Comparison of ENCODE assay signal across 25 cellular contexts in genomic region chr15:73942751-73943270, GRCh38. TPM values are rescaled to one million over a fixed set of nuclear protein-coding genes. Genes with fewer than 3 reads are reported as not detected.
DNase-seq lines count a peak whose midpoint lies in the region; ATAC-seq and TF ChIP-seq lines count a peak whose summit lies in the region.
"Had no signal": no experiment of that assay in that cellular context is flagged by ENCODE, and none has a peak within 500 bp of the region (broad histone marks: within the 10 kb centered on the region; RNA-seq: fewer than 3 reads in every experiment).

No MANE protein-coding gene starts in this region.

- peaks cover 13% of the 10 kb centered on the region for H3K36me3 ChIP-seq in right atrium auricular region
- H3K36me3 ChIP-seq: BE2C, gastrocnemius medialis, HAP-1 had no signal

- H3K4me3 ChIP-seq in right atrium auricular region: no peak overlapping the region
- H3K4me3 ChIP-seq: esophagus squamous epithelium, gastrocnemius medialis, HAP-1, MG63 had no signal

- H3K4me1 Mint-ChIP-seq in central memory CD8-positive, alpha-beta T cell: peaks cover 18% of the 10 kb centered on the region
- peaks cover 63% of the 10 kb centered on the region for H3K4me1 Mint-ChIP-seq in osteocyte (ENCODE audit: unreplicated experiment)

- H3K4me3 Mint-ChIP-seq in central memory CD8-positive, alpha-beta T cell: no peak overlapping the region
- no peak overlapping the region for H3K4me3 Mint-ChIP-seq in osteocyte (ENCODE audit: unreplicated experiment)
- H3K4me3 Mint-ChIP-seq: activated CD4-positive, alpha-beta T cell treated with anti-CD3 and anti-CD28 coated beads, Interleukin-2, amount 10 ng/mL, durations not matched to agents 24 days and 14 days; activated naive CD4-positive, alpha-beta T cell treated with anti-CD3 and anti-CD28 coated beads, Interleukin-2, amount 10 ng/mL, durations not matched to agents 7 days and 5 days; activated T-helper 1 cell treated with anti-CD3 and anti-CD28 coated beads, Interleukin-12 subunit alpha, Interleukin-12 subunit beta, Interleukin-2, Interleukin-4 antibody, amounts not matched to agents 30 ng/mL and 10 ng/mL and 1 ng/mL, durations not matched to agents 14 hours and 24 hours and 36 hours; stimulated activated naive CD8-positive, alpha-beta T cell treated with anti-CD3 and anti-CD28 coated beads, Interleukin-15, Interleukin-2, amounts not matched to agents 100 ng/mL and 50 ng/mL, for 24 hours had no signal

- H3K27ac Mint-ChIP-seq in central memory CD8-positive, alpha-beta T cell (ENCODE audit: low read depth): peak overlapping the region; percentile 51
- H3K27ac Mint-ChIP-seq in osteocyte (ENCODE audit: unreplicated experiment): peak overlapping the region; percentile 88
- H3K27ac Mint-ChIP-seq: activated CD4-positive, alpha-beta T cell treated with anti-CD3 and anti-CD28 coated beads, Interleukin-2, amount 10 ng/mL, durations not matched to agents 24 days and 14 days; activated naive CD4-positive, alpha-beta T cell treated with anti-CD3 and anti-CD28 coated beads, Interleukin-2, amount 10 ng/mL, durations not matched to agents 7 days and 5 days; activated T-helper 1 cell treated with anti-CD3 and anti-CD28 coated beads, Interleukin-12 subunit alpha, Interleukin-12 subunit beta, Interleukin-2, Interleukin-4 antibody, amounts not matched to agents 30 ng/mL and 10 ng/mL and 1 ng/mL, durations not matched to agents 14 hours and 24 hours and 36 hours; stimulated activated naive CD8-positive, alpha-beta T cell treated with anti-CD3 and anti-CD28 coated beads, Interleukin-15, Interleukin-2, amounts not matched to agents 100 ng/mL and 50 ng/mL, for 24 hours had no signal

- ATAC-seq in Right ventricle myocardium inferior: no peak
- ATAC-seq in central memory CD8-positive, alpha-beta T cell (replicated peaks; ENCODE audit: extremely low read depth, poor library complexity, severe bottlenecking): no peak
- ATAC-seq: gastrocnemius medialis, left cardiac atrium had no signal

- intact Hi-C loops in Right ventricle myocardium inferior (cut with DNase I): no loop called here

- DNase-seq in right atrium auricular region (ENCODE audit: low spot score) (no peak), Right ventricle myocardium inferior (ENCODE audit: missing footprints) (no peak), osteocyte (ENCODE audit: extremely low spot score, unreplicated experiment) (no peak), NCI-H345 (lab: John Stamatoyannopoulos, UW) (no peak), SW 1271 (lab: John Stamatoyannopoulos, UW) (no peak), NCI-H526 (lab: John Stamatoyannopoulos, UW) (no peak)
- DNase-seq in central memory CD8-positive, alpha-beta T cell (ENCODE audit: low spot score in 2 of 2): no peak
- DNase-seq: activated CD4-positive, alpha-beta T cell treated with anti-CD3 and anti-CD28 coated beads, Interleukin-2, amount 10 ng/mL, durations not matched to agents 24 days and 14 days; activated naive CD4-positive, alpha-beta T cell treated with anti-CD3 and anti-CD28 coated beads, Interleukin-2, amount 10 ng/mL, durations not matched to agents 7 days and 5 days; amygdala; BE2C; COR-L47; cortex of kidney; esophagus squamous epithelium; gastrocnemius medialis; GDM1; KBM-7; left cardiac atrium; NCI-H2081; T-helper 9 cell had no signal

- H3K36me3 Mint-ChIP-seq in central memory CD8-positive, alpha-beta T cell (ENCODE audit: insufficient read depth): peaks cover 2% of the 10 kb centered on the region
- H3K36me3 Mint-ChIP-seq in osteocyte (ENCODE audit: unreplicated experiment): peaks cover 34% of the 10 kb centered on the region
- H3K36me3 Mint-ChIP-seq: activated naive CD4-positive, alpha-beta T cell treated with anti-CD3 and anti-CD28 coated beads, Interleukin-2, amount 10 ng/mL, durations not matched to agents 7 days and 5 days had no signal

- TF ChIP-seq CTCF in right atrium auricular region (IDR thresholded peaks at IDR 0.05) (no peak), osteocyte (IDR thresholded peaks at IDR 0.05) (no peak)

- H3K9me3 Mint-ChIP-seq in central memory CD8-positive, alpha-beta T cell: no peaks in the 10 kb centered on the region
- H3K9me3 Mint-ChIP-seq in osteocyte (ENCODE audit: unreplicated experiment): no peaks in the 10 kb centered on the region
- H3K9me3 Mint-ChIP-seq: activated CD4-positive, alpha-beta T cell treated with anti-CD3 and anti-CD28 coated beads, Interleukin-2, amount 10 ng/mL, durations not matched to agents 24 days and 14 days; activated naive CD4-positive, alpha-beta T cell treated with anti-CD3 and anti-CD28 coated beads, Interleukin-2, amount 10 ng/mL, durations not matched to agents 7 days and 5 days; activated T-helper 1 cell treated with anti-CD3 and anti-CD28 coated beads, Interleukin-12 subunit alpha, Interleukin-12 subunit beta, Interleukin-2, Interleukin-4 antibody, amounts not matched to agents 30 ng/mL and 10 ng/mL and 1 ng/mL, durations not matched to agents 14 hours and 24 hours and 36 hours; stimulated activated naive CD8-positive, alpha-beta T cell treated with anti-CD3 and anti-CD28 coated beads, Interleukin-15, Interleukin-2, amounts not matched to agents 100 ng/mL and 50 ng/mL, for 24 hours had no signal

- H3K27ac ChIP-seq in right atrium auricular region: peak overlapping the region; percentile 26 to 71
- H3K27ac ChIP-seq: esophagus squamous epithelium, gastrocnemius medialis, VCaP had no signal

- H3K4me1 ChIP-seq in right atrium auricular region: peaks cover 0 to 43% of the 10 kb centered on the region in 2 donors
- H3K4me1 ChIP-seq: gastrocnemius medialis had no signal

- H3K9me3 ChIP-seq in right atrium auricular region: no peaks in the 10 kb centered on the region
- H3K9me3 ChIP-seq: BE2C, esophagus squamous epithelium, gastrocnemius medialis, HAP-1, MG63 had no signal

- H3K27me3 Mint-ChIP-seq in central memory CD8-positive, alpha-beta T cell: no peaks in the 10 kb centered on the region
- H3K27me3 Mint-ChIP-seq in osteocyte (ENCODE audit: unreplicated experiment): no peaks in the 10 kb centered on the region
- H3K27me3 Mint-ChIP-seq: stimulated activated naive CD8-positive, alpha-beta T cell treated with anti-CD3 and anti-CD28 coated beads, Interleukin-15, Interleukin-2, amounts not matched to agents 100 ng/mL and 50 ng/mL, for 24 hours had no signal

- no peaks in the 10 kb centered on the region for H3K27me3 ChIP-seq in right atrium auricular region
- H3K27me3 ChIP-seq: BE2C, esophagus squamous epithelium, gastrocnemius medialis, MG63 had no signal

RNA-seq across cellular contexts. Expression of gene LOXL1, which starts 16.5 kb away (rescaled TPM):
- total RNA-seq in right atrium auricular region: 10 to 100 TPM; 22.2 to 59.0 TPM
- 15.9 TPM for total RNA-seq in Right ventricle myocardium inferior
- 398 and 417 TPM in 2 replicates for total RNA-seq in osteocyte

RNA-seq across cellular contexts. Expression of gene STOML1, which starts 49.3 kb away (rescaled TPM):
- total RNA-seq in right atrium auricular region (10 to 100 TPM; 11.8 to 23.5 TPM), Right ventricle myocardium inferior (31.2 TPM), osteocyte (17.1 and 18.3 TPM in 2 replicates)

RNA-seq across cellular contexts. Expression of gene PML, which starts 51.7 kb away (rescaled TPM):
- total RNA-seq in right atrium auricular region (10 to 100 TPM; 27.3 to 36.1 TPM), Right ventricle myocardium inferior (22.3 TPM), osteocyte (60.6 and 63.1 TPM in 2 replicates)
